ENCODE assay signal across 13 cellular contexts in genomic region chr15:40915106-40915661, GRCh38. TPM values are rescaled to one million over a fixed set of nuclear protein-coding genes. Genes with fewer than 3 reads are reported as not detected.
DNase-seq lines count a peak whose midpoint lies in the region; ATAC-seq and TF ChIP-seq lines count a peak whose summit lies in the region.
"Had no signal": no experiment of that assay in that cellular context is flagged by ENCODE, and none has a peak within 500 bp of the region (broad histone marks: within the 10 kb centered on the region; RNA-seq: fewer than 3 reads in every experiment).

No MANE protein-coding gene starts in this region.

- no TSS peak for BruUV-seq in PC-3 (replicated peaks; lab: Mats Ljungman, UMichigan)
- BruUV-seq in OCI-LY7 (replicated peaks; lab: Mats Ljungman, UMichigan) = no TSS peak

- TF ChIP-seq CTCF in PC-3 (conservative IDR thresholded peaks at IDR 0.05; ENCODE audit: low read depth, low read length) (no peak), osteoblast (IDR thresholded peaks at IDR 0.05; ENCODE audit: extremely low read depth, low read depth, low read length) (no peak), OCI-LY7 (conservative IDR thresholded peaks at IDR 0.05; ENCODE audit: low read length) (no peak)

- CTCF ChIA-PET in PC-3 (lab: Charles Lee) (no interaction called here), OCI-LY7 (lab: Charles Lee; ENCODE audit: unreplicated experiment) (no interaction called here)

- DNase-seq in PC-3 = no peak
- no peak for DNase-seq in left lobe of liver (ENCODE audit: low spot score)
- peak; percentile 23 for DNase-seq in osteoblast (ENCODE audit: insufficient read length, low spot score, missing footprints)
- DNase-seq in NK-92 treated with Interleukin-12 subunit alpha and Interleukin-12 subunit beta, amount 100 ng/mL, for 24 hours (lab: John Stamatoyannopoulos, UW) = no peak
- DNase-seq in erythroblast (lab: John Stamatoyannopoulos, UW) = no peak
- no peak for DNase-seq in NCI-H2227 (lab: John Stamatoyannopoulos, UW; ENCODE audit: unreplicated experiment)
- DNase-seq in OCI-LY7 (ENCODE audit: low spot score) = no peak
- DNase-seq: CD4-positive, alpha-beta memory T cell; DMS79 treated with DMSO at 0.1 percent for 48 hours; MM.1S; NCI-H1105; NCI-H2171 had no signal

- H3K27ac ChIP-seq in BLaER1 = no peak overlapping the region
- no peak overlapping the region for H3K27ac ChIP-seq in PC-3 (ENCODE audit: low read length)
- H3K27ac ChIP-seq in osteoblast (ENCODE audit: low read depth, low read length) = no peak overlapping the region
- no peak overlapping the region for H3K27ac ChIP-seq in OCI-LY7 (ENCODE audit: low read depth, low read length, poor library complexity, severe bottlenecking)

- H2AFZ ChIP-seq in PC-3 (ENCODE audit: low read length) (0 out of 2 replicates have a peak overlapping the region, but pooled peaks have one; percentile 9), osteoblast (ENCODE audit: low read length) (no peak overlapping the region), OCI-LY7 (ENCODE audit: low read length) (no peak overlapping the region)

- H3K4me3 ChIP-seq in BLaER1 (no peak overlapping the region), PC-3 (ENCODE audit: low read length) (no peak overlapping the region), osteoblast (ENCODE audit: insufficient read depth, low read length) (no peak overlapping the region), OCI-LY7 (ENCODE audit: low read depth, low read length, poor library complexity, severe bottlenecking) (no peak overlapping the region)

- H3K4me2 ChIP-seq in BLaER1 (peak overlapping the region; percentile 29), PC-3 (ENCODE audit: low read length) (no peak overlapping the region), osteoblast (ENCODE audit: insufficient read depth, low read length) (no peak overlapping the region), OCI-LY7 (ENCODE audit: low read length) (no peak overlapping the region)

- H4K20me1 ChIP-seq in BLaER1 = no peaks in the 10 kb centered on the region
- no peaks in the 10 kb centered on the region for H4K20me1 ChIP-seq in PC-3 (ENCODE audit: low read length)
- H4K20me1 ChIP-seq in osteoblast (ENCODE audit: insufficient read depth, low read length) = no peaks in the 10 kb centered on the region
- no peaks in the 10 kb centered on the region for H4K20me1 ChIP-seq in OCI-LY7 (ENCODE audit: insufficient read depth, low read length)

- H3K36me3 ChIP-seq in BLaER1 = no peaks in the 10 kb centered on the region
- no peaks in the 10 kb centered on the region for H3K36me3 ChIP-seq in PC-3 (ENCODE audit: low read depth, low read length)
- H3K36me3 ChIP-seq in osteoblast (ENCODE audit: insufficient read depth, low read length) = no peaks in the 10 kb centered on the region
- H3K36me3 ChIP-seq in OCI-LY7 (ENCODE audit: insufficient read depth, low read length) = no peaks in the 10 kb centered on the region

- peaks cover 82% of the 10 kb centered on the region for H3K4me1 ChIP-seq in BLaER1
- peaks cover 7% of the 10 kb centered on the region; the same call in 1 of the 2 replicates for H3K4me1 ChIP-seq in PC-3 (ENCODE audit: insufficient read depth, low read length)
- H3K4me1 ChIP-seq in osteoblast (ENCODE audit: insufficient read depth, low read length) = peaks cover 6% of the 10 kb centered on the region
- H3K4me1 ChIP-seq in OCI-LY7 (ENCODE audit: insufficient read depth, low read length, poor library complexity, severe bottlenecking) = peaks cover 8% of the 10 kb centered on the region

- H3F3A ChIP-seq in PC-3 (ENCODE audit: low read length, unreplicated experiment) = no peaks in the 10 kb centered on the region

- no peak overlapping the region; the same call in 1 of the 2 replicates for H3K9ac ChIP-seq in BLaER1
- no peak overlapping the region for H3K9ac ChIP-seq in PC-3 (ENCODE audit: low read length)

- ATAC-seq in PC-3 = no peak
- peak; percentile 30 for ATAC-seq in left lobe of liver

- no peaks in the 10 kb centered on the region for H3K27me3 ChIP-seq in BLaER1
- no peaks in the 10 kb centered on the region for H3K27me3 ChIP-seq in PC-3 (ENCODE audit: low read length)
- H3K27me3 ChIP-seq in osteoblast (ENCODE audit: insufficient read depth, low read length) = no peaks in the 10 kb centered on the region

- H3K79me2 ChIP-seq in PC-3 (ENCODE audit: low read length) (no peaks in the 10 kb centered on the region), osteoblast (ENCODE audit: insufficient read depth, low read length) (no peaks in the 10 kb centered on the region), OCI-LY7 (ENCODE audit: insufficient read depth, low read depth, low read length) (no peaks in the 10 kb centered on the region)

- intact Hi-C loops in PC-3 (cut with micrococcal nuclease) = no loop called here
- intact Hi-C loops in OCI-LY7 (cut with micrococcal nuclease; ENCODE audit: unreplicated experiment) = no loop called here

- TF ChIP-seq POLR2A in erythroblast (IDR thresholded peaks at IDR 0.05; ENCODE audit: low read length) = no peak

- H3K9me3 ChIP-seq in BLaER1 (no peaks in the 10 kb centered on the region), PC-3 (ENCODE audit: low read length) (no peaks in the 10 kb centered on the region), osteoblast (ENCODE audit: low read depth, low read length) (no peaks in the 10 kb centered on the region), OCI-LY7 (ENCODE audit: low read length) (no peaks in the 10 kb centered on the region)

- H3K9me2 ChIP-seq in PC-3 (replicated peaks; ENCODE audit: low read length) (no peaks in the 10 kb centered on the region), OCI-LY7 (ENCODE audit: insufficient read depth, low read length) (no peaks in the 10 kb centered on the region)

- POLR2A ChIA-PET in PC-3 (lab: Charles Lee; ENCODE audit: unreplicated experiment) = no interaction called here
- POLR2A ChIA-PET in OCI-LY7 (lab: Charles Lee) = no interaction called here

RNA-seq across cellular contexts. Expression of gene DLL4, which starts 14.0 kb away (rescaled TPM):
- 2.2 and 2.9 TPM in 2 replicates for total RNA-seq in PC-3 (2014; rRNA removed)
- 3.7 TPM for total RNA-seq in left lobe of liver
- not detected in 2 replicates for total RNA-seq in osteoblast
- 0.19 TPM in 1 of 2 replicates, not detected in the other for total RNA-seq in OCI-LY7 (2014; rRNA removed; shearing (Covaris generic))
- total RNA-seq in OCI-LY7 (2022) = 0.15 TPM in 1 of 2 replicates, not detected in the other
- total RNA-seq: CD4-positive, alpha-beta memory T cell had no signal

RNA-seq across cellular contexts. Expression of gene VPS18, which starts 20.9 kb away (rescaled TPM):
- 37.6 and 39.5 TPM in 2 replicates for total RNA-seq in PC-3 (2014; rRNA removed)
- total RNA-seq in left lobe of liver = 10.3 TPM
- 55.4 and 60.8 TPM in 2 replicates for total RNA-seq in osteoblast
- total RNA-seq in OCI-LY7 (2014; rRNA removed; shearing (Covaris generic)) = 24.5 and 26.2 TPM in 2 replicates
- total RNA-seq in OCI-LY7 (2022) = 26.4 and 30.7 TPM in 2 replicates

RNA-seq across cellular contexts. Expression of gene CHAC1, which starts 38.1 kb away (rescaled TPM):
- 6.2 and 13.3 TPM in 2 replicates for total RNA-seq in PC-3 (2014; rRNA removed)
- 1.1 TPM for total RNA-seq in left lobe of liver
- total RNA-seq in osteoblast = 30.0 and 30.1 TPM in 2 replicates
- total RNA-seq in OCI-LY7 (2014; rRNA removed; shearing (Covaris generic)) = 40.4 and 41.4 TPM in 2 replicates
- 35.3 and 55.6 TPM in 2 replicates for total RNA-seq in OCI-LY7 (2022)

RNA-seq across cellular contexts. Expression of gene RHOV, which starts 41.1 kb away (rescaled TPM):
- total RNA-seq in PC-3 (2014; rRNA removed) (39.5 and 52.2 TPM in 2 replicates), left lobe of liver (not detected), osteoblast (0.36 TPM in 1 of 2 replicates, not detected in the other), OCI-LY7 (2022) (0.63 and 0.85 TPM in 2 replicates)
- 0.80 and 1.5 TPM in 2 replicates for total RNA-seq in OCI-LY7 (2014; rRNA removed; shearing (Covaris generic))
- total RNA-seq: CD4-positive, alpha-beta memory T cell had no signal
